ENCODE assay signal across 8 cellular contexts in genomic region chr7:43658718-43659548, GRCh38.
DNase-seq lines count a peak whose midpoint lies in the region; ATAC-seq and TF ChIP-seq lines count a peak whose summit lies in the region.

No MANE protein-coding gene starts in this region.

- H3K27me3 ChIP-seq in PC-9 (ENCODE audit: insufficient read depth, low read depth) = no peaks in the 10 kb centered on the region

- no peaks in the 10 kb centered on the region for H3K27me3 Mint-ChIP-seq in stimulated activated naive CD8-positive, alpha-beta T cell treated with anti-CD3 and anti-CD28 coated beads, Interleukin-15, amount 100 ng/mL, for 72 hours

- peaks cover 29% of the 10 kb centered on the region for H3K4me1 ChIP-seq in PC-9 (replicated peaks; ENCODE audit: insufficient read depth)

- DNase-seq in AG09309 (ENCODE audit: low read depth) (peak; percentile 84), PC-9 (peak in 1 of 2 experiments; percentile 92), fibroblast of pulmonary artery (ENCODE audit: low read depth) (peak; percentile 84), HuH-7.5 (ENCODE audit: low spot score) (no peak), SIG-M5 treated with dmso at 0.1 percent for 504 hours (lab: John Stamatoyannopoulos, UW; ENCODE audit: unreplicated experiment) (no peak), putamen (ENCODE audit: low spot score) (no peak)
- DNase-seq in stimulated activated naive CD8-positive, alpha-beta T cell treated with anti-CD3 and anti-CD28 coated beads, Interleukin-15, amount 100 ng/mL, for 72 hours = peak; percentile 23 to 49

- no peaks in the 10 kb centered on the region for H3K9me3 Mint-ChIP-seq in stimulated activated naive CD8-positive, alpha-beta T cell treated with anti-CD3 and anti-CD28 coated beads, Interleukin-15, amount 100 ng/mL, for 72 hours

- H3K79me2 ChIP-seq in PC-9 (ENCODE audit: low read depth) = peaks cover 68% of the 10 kb centered on the region

- ATAC-seq in GM21390 (IDR thresholded peaks at IDR 0.05; ENCODE audit: unreplicated experiment) = peak; percentile 71
- peak; percentile 98 for ATAC-seq in stimulated activated naive CD8-positive, alpha-beta T cell treated with anti-CD3 and anti-CD28 coated beads, Interleukin-15, amount 100 ng/mL, for 72 hours

- H3K27ac Mint-ChIP-seq in stimulated activated naive CD8-positive, alpha-beta T cell treated with anti-CD3 and anti-CD28 coated beads, Interleukin-15, amount 100 ng/mL, for 72 hours = peak overlapping the region; percentile 84 to 93

- no peaks in the 10 kb centered on the region; the same call in 1 of the 2 replicates for H3K9me3 ChIP-seq in PC-9 (ENCODE audit: insufficient read depth, low read depth)

- intact Hi-C loops in PC-9 (cut with micrococcal nuclease; ENCODE audit: unreplicated experiment) = no loop called here

- BruUV-seq in PC-9 (replicated peaks; lab: Mats Ljungman, UMichigan) = no TSS peak

- H4K20me1 ChIP-seq in PC-9 (ENCODE audit: insufficient read depth) = no peaks in the 10 kb centered on the region

- H3K9me2 ChIP-seq in PC-9 (ENCODE audit: insufficient read depth) = no peaks in the 10 kb centered on the region; the same call in 1 of the 2 replicates

- no peak overlapping the region for H3K4me3 ChIP-seq in AG09309 (ENCODE audit: control insufficient read depth, low read depth, low read length)
- H3K4me3 ChIP-seq in PC-9 = no peak overlapping the region
- no peak overlapping the region for H3K4me3 ChIP-seq in fibroblast of pulmonary artery (replicated peaks; ENCODE audit: low read depth, low read length)

- TF ChIP-seq CTCF in AG09309 (IDR thresholded peaks at IDR 0.05; ENCODE audit: control insufficient read depth, insufficient read depth, low read depth, low read length, missing control alignments) (no peak), PC-9 (conservative IDR thresholded peaks at IDR 0.05) (no peak), fibroblast of pulmonary artery (IDR thresholded peaks at IDR 0.05; ENCODE audit: low read length, missing control alignments) (no peak)

- POLR2A ChIA-PET in PC-9 (lab: Charles Lee; ENCODE audit: unreplicated experiment) = no interaction called here

- peaks cover 39% of the 10 kb centered on the region for H3F3A ChIP-seq in PC-9 (ENCODE audit: insufficient read depth, low read depth)

- CTCF ChIA-PET in PC-9 (lab: Charles Lee) = no interaction called here

- H3K4me1 Mint-ChIP-seq in stimulated activated naive CD8-positive, alpha-beta T cell treated with anti-CD3 and anti-CD28 coated beads, Interleukin-15, amount 100 ng/mL, for 72 hours = peaks cover 70% of the 10 kb centered on the region

- peaks cover 45% of the 10 kb centered on the region for H3K36me3 ChIP-seq in PC-9 (ENCODE audit: low read depth)

- peak overlapping the region; percentile 32 for H3K4me2 ChIP-seq in PC-9

- H2AFZ ChIP-seq in PC-9 = no peak overlapping the region

- peak overlapping the region; percentile 51 to 76 for H3K4me3 Mint-ChIP-seq in stimulated activated naive CD8-positive, alpha-beta T cell treated with anti-CD3 and anti-CD28 coated beads, Interleukin-15, amount 100 ng/mL, for 72 hours

- peak overlapping the region; percentile 83 for H3K27ac ChIP-seq in PC-9

Comparison
In these comparisons a context has a peak if more than half of its experiments do, and no peak if none do; other contexts are left out.
1. DNase-seq: peak in AG09309 (single experiment), fibroblast of pulmonary artery (single experiment) and stimulated activated naive CD8-positive, alpha-beta T cell treated with anti-CD3 and anti-CD28 coated beads, Interleukin-15, amount 100 ng/mL, for 72 hours (2 of 2); none in HuH-7.5 (single experiment), SIG-M5 treated with dmso at 0.1 percent for 504 hours (single experiment) and putamen (single experiment).